ENCODE assay signal across 8 cellular contexts in the genomic region with DNA sequence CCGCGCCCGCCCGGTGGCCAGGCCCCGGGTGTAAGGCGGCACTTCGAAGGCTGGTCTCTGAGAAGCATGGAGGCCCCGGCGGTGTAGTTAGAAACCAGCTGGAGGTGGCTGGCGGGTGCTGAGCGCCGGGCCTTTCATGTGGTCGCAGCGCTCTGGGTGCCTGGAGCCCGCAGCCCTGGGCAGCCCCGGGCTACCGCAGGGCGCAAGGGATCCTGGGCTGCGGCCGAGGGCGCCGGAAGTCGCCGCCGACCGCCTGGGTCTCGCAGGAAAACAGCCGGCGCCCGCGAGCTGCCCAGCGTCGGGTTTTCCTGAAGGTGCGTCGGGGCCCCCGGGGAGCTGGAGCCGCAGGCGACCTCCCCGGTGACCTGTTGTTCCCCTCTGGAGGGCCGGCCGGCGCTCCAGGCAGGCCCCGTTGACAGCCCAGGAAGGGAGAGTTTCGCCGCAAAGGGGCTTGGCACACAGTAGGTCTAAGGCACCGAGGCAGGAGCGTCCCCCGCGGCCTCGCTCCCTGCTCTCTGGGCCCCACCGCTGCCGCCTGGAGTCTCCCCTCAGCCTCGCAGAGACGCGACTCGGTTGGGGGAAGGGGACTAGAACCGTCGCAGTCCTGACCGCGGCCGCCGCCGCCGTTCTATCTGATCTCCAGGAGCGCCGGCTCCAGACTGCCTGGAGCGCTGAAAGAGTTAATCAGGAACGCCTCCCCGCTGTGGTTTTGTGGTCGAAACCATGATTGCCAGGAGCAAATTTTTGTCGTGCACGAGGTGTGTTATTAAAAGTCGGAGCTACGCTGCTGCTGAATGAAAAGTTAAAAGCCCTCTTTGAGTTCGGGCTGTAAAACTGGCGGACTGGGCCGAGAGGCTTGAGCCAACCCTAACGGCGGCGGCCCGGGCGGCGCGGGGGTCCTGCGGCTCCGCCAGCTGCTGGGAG. TPM values are rescaled to one million over a fixed set of nuclear protein-coding genes. Genes with fewer than 3 reads are reported as not detected.
A peak's percentile ranks its signal among the peaks of the same experiment; 100 is the strongest.
DNase-seq lines count a peak whose midpoint lies in the region; ATAC-seq and TF ChIP-seq lines count a peak whose summit lies in the region.

No MANE protein-coding gene starts in this region.

- H3K4me1 Mint-ChIP-seq in neural crest cell = peaks cover 19% of the 10 kb centered on the region

- H3K9me3 ChIP-seq in NT2/D1 (ENCODE audit: insufficient read depth, low read length) = no peaks in the 10 kb centered on the region
- H3K9me3 ChIP-seq in subcutaneous abdominal adipose tissue (ENCODE audit: control insufficient read depth in 5 of 5, low read length in 5 of 5) = no peaks in the 10 kb centered on the region

- H3K27ac ChIP-seq in subcutaneous abdominal adipose tissue (ENCODE audit: low read depth, low read length) = no peak overlapping the region

- no peak overlapping the region for H3K27ac Mint-ChIP-seq in neural crest cell (ENCODE audit: unreplicated experiment)

- H3K36me3 ChIP-seq in NT2/D1 (ENCODE audit: insufficient read depth, insufficient read length, low read length) (peaks cover 9% of the 10 kb centered on the region), subcutaneous abdominal adipose tissue (ENCODE audit: control insufficient read depth in 5 of 5, insufficient read depth in 5 of 5, low read length in 5 of 5) (no peaks in the 10 kb centered on the region)

- peak overlapping the region; percentile 82 for H3K4me3 Mint-ChIP-seq in neural crest cell

- DNase-seq in DMS53 treated with DMSO at 0.1 percent for 48 hours (lab: John Stamatoyannopoulos, UW; ENCODE audit: unreplicated experiment) = peak; percentile 5
- peak; percentile 43 for DNase-seq in HCEC 1CT
- peak; percentile 81 for DNase-seq in NT2/D1 (ENCODE audit: low read depth, low spot score)
- DNase-seq in activated T-cell treated with anti-CD3 and anti-CD28 coated beads, Interleukin-2, amount 50 U/mL, for 48 hours = peak; percentile 80 to 83
- DNase-seq in fibroblast of gingiva (ENCODE audit: low read depth) = peak; percentile 54
- peak; percentile 25 for DNase-seq in neural crest cell (ENCODE audit: low read depth, low spot score)

- peak overlapping the region; percentile 51 for H3K4me3 ChIP-seq in NT2/D1 (ENCODE audit: insufficient read length, low read depth)
- H3K4me3 ChIP-seq in subcutaneous abdominal adipose tissue (ENCODE audit: low read depth in 1 of 5, low read length in 5 of 5) = peak overlapping the region; percentile 60 to 76 (median 67)

- TF ChIP-seq CTCF in neural crest cell (conservative IDR thresholded peaks at IDR 0.05) = no peak

- H3K9ac ChIP-seq in NT2/D1 (ENCODE audit: insufficient read length, low read depth) (peak overlapping the region; percentile 83), subcutaneous abdominal adipose tissue (ENCODE audit: low read length in 5 of 5) (peak overlapping the region in 4 of 5 donors; percentile 58 to 84 (median 69))

- H3K27me3 Mint-ChIP-seq in neural crest cell (ENCODE audit: low read depth) = peaks cover 92% of the 10 kb centered on the region

- no peak for ATAC-seq in HG02763 (IDR thresholded peaks at IDR 0.05; ENCODE audit: unreplicated experiment)

- H3K36me3 Mint-ChIP-seq in neural crest cell (ENCODE audit: low read depth) = no peaks in the 10 kb centered on the region

- H3K27me3 ChIP-seq in NT2/D1 (ENCODE audit: insufficient read depth, insufficient read length) = peaks cover 46% of the 10 kb centered on the region
- peaks cover 10 to 27% (median 13%) of the 10 kb centered on the region in 5 donors for H3K27me3 ChIP-seq in subcutaneous abdominal adipose tissue (ENCODE audit: control insufficient read depth in 5 of 5, insufficient read depth in 4 of 5, low read length in 5 of 5)

- H3K4me1 ChIP-seq in NT2/D1 (ENCODE audit: insufficient read depth, insufficient read length) = peaks cover 13% of the 10 kb centered on the region
- peaks cover 0 to 27% (median 21%) of the 10 kb centered on the region in 5 donors for H3K4me1 ChIP-seq in subcutaneous abdominal adipose tissue (ENCODE audit: control insufficient read depth in 5 of 5, insufficient read depth in 5 of 5, low read length in 5 of 5)

- H3K9me3 Mint-ChIP-seq in neural crest cell = no peaks in the 10 kb centered on the region

RNA-seq across cellular contexts. Expression of a gene that starts 2.8 kb away (rescaled TPM):
- total RNA-seq in neural crest cell = 0.12 TPM in 1 of 2 replicates, not detected in the other

Comparison
In these comparisons a context has a peak if more than half of its experiments do, and no peak if none do; other contexts are left out.
1. DNase-seq: peak in every context shown above with its lines; median percentile 82 in activated T-cell treated with anti-CD3 and anti-CD28 coated beads, Interleukin-2, amount 50 U/mL, for 48 hours; 81 in NT2/D1; 54 in fibroblast of gingiva; 43 in HCEC 1CT; 25 in neural crest cell; 5 in DMS53 treated with DMSO at 0.1 percent for 48 hours.